8 cellular contexts compared by ENCODE assay signal in the genomic region with DNA sequence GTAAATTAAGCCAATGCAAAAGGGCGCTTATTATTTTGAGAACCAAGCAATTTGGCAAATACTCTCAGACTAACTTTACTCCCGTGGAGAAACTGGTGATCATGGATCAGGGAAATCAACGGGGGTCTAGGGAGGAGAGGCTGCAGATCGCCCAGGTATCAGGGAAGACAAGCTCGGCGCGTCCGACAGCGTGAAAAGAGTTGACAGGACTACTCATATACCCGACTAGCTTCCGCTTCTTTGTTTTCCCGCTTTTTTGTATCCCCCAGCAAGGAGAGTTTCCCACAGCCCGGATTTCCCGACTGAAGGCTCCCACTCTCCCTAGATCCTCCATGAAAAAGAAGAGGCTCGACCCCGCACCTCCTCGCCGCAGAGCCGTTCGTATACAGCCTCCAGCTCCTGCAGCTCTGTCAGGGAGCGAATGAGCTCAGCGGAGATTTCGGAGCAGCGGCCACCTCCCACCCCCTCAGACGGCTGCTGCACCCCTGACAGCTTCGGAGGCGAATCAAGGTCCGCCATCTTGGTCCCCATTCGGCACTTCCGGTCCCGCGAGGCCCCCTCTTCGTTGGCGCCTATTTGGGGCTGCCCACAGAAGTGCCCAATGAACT. TPM values are rescaled to one million over a fixed set of nuclear protein-coding genes. Genes with fewer than 3 reads are reported as not detected.
A peak's percentile ranks its signal among the peaks of the same experiment; 100 is the strongest.
DNase-seq lines count a peak whose midpoint lies in the region; ATAC-seq and TF ChIP-seq lines count a peak whose summit lies in the region.

Gene COG4, minus strand, starts transcription at position 542 of the 608 bp plus-strand sequence. Its CDS starts 11 bp downstream, at position 531.

- WGBS in SK-N-SH (ENCODE audit: low lambda C conversion rate): 1% methylated on average over 30 of the region's 34 CpGs
- WGBS in gastroesophageal sphincter (ENCODE audit: low coverage in 1 of 2), 2 donors: 1% methylated on average over 26 to 32 of the region's 34 CpGs

- ATAC-seq in GM21529 (IDR thresholded peaks at IDR 0.05; ENCODE audit: unreplicated experiment): peak; percentile 50
- peak; percentile 89 for ATAC-seq in gastroesophageal sphincter

- TF ChIP-seq EP300 in SK-N-SH (IDR thresholded peaks at IDR 0.05; ENCODE audit: borderline replicate concordance in 1 of 2, low read depth in 1 of 2, low read length in 1 of 2) (no peak), gastroesophageal sphincter (IDR thresholded peaks at IDR 0.05) (no peak)

- H3K36me3 ChIP-seq in SK-N-SH (replicated peaks in 1 of 2; ENCODE audit: control insufficient read depth in 1 of 2, insufficient read depth in 2 of 2, low read length in 1 of 2) (peaks cover 12 to 30% of the 10 kb centered on the region in 2 experiments), gastroesophageal sphincter (peaks cover 0 to 35% of the 10 kb centered on the region in 2 donors), neutrophil (peaks cover 8% of the 10 kb centered on the region)

- peaks cover 17% of the 10 kb centered on the region for H3K4me1 Mint-ChIP-seq in Calu3 (ENCODE audit: low read depth, unreplicated experiment)
- peaks cover 55% of the 10 kb centered on the region for H3K4me1 Mint-ChIP-seq in activated naive CD4-positive, alpha-beta T cell treated with anti-CD3 and anti-CD28 coated beads, Interleukin-2, amount 10 ng/mL, durations not matched to agents 7 days and 5 days

- H4K20me1 ChIP-seq in SK-N-SH (ENCODE audit: insufficient read depth): peaks cover 23% of the 10 kb centered on the region

- BruUV-seq in Calu3 (replicated peaks; lab: Mats Ljungman, UMichigan): TSS peak; percentile 86

- intact Hi-C loops in Calu3 (cut with micrococcal nuclease; ENCODE audit: unreplicated experiment): no loop called here

- H3F3A ChIP-seq in SK-N-SH (replicated peaks; ENCODE audit: insufficient read depth): peaks cover 38% of the 10 kb centered on the region

- peak within 1 kb of the TSS; percentile 86 for H2AFZ ChIP-seq in SK-N-SH (ENCODE audit: low read depth)

- H3K27me3 ChIP-seq in SK-N-SH (ENCODE audit: insufficient read depth) (no peaks in the 10 kb centered on the region), gastroesophageal sphincter (no peaks in the 10 kb centered on the region), neutrophil (no peaks in the 10 kb centered on the region)

- H3K4me2 ChIP-seq in SK-N-SH: peak within 1 kb of the TSS; percentile 91

- H3K4me3 Mint-ChIP-seq in Calu3 (ENCODE audit: low read depth, unreplicated experiment): peak within 1 kb of the TSS; percentile 89
- peak within 1 kb of the TSS; percentile 99 for H3K4me3 Mint-ChIP-seq in activated naive CD4-positive, alpha-beta T cell treated with anti-CD3 and anti-CD28 coated beads, Interleukin-2, amount 10 ng/mL, durations not matched to agents 7 days and 5 days

- POLR2A ChIA-PET in SK-N-SH (lab: Yijun Ruan, JAX): interaction anchor here (0.6 to 0.7 kb wide), 3 partner anchors 127 to 236 kb away, joined by 3 to 6 read pairs (median 4); partner anchors contain the start of gene DDX19A

- H3K4me1 ChIP-seq in SK-N-SH (ENCODE audit: control insufficient read depth in 1 of 2, insufficient read depth in 2 of 2, low read depth in 1 of 2, low read length in 1 of 2) (peaks cover 12 to 24% of the 10 kb centered on the region in 2 experiments; a peak in 3 of 4 replicates), gastroesophageal sphincter (peaks cover 0 to 54% (median 25%) of the 10 kb centered on the region in 3 donors), neutrophil (ENCODE audit: control insufficient read depth in 1 of 2, insufficient read depth in 1 of 2, low read depth in 1 of 2, low read length in 1 of 2) (peaks cover 23 to 29% of the 10 kb centered on the region in 2 experiments)

- peaks cover 85% of the 10 kb centered on the region for H3K79me2 ChIP-seq in SK-N-SH (ENCODE audit: insufficient read depth)

- no peak for TF ChIP-seq POLR2A in gastroesophageal sphincter (IDR thresholded peaks at IDR 0.05)

- H3K4me3 ChIP-seq in SK-N-SH (ENCODE audit: low read depth in 2 of 2, low read length in 1 of 2) (peak within 1 kb of the TSS; percentile 72 to 90), gastroesophageal sphincter (peak within 1 kb of the TSS; percentile 88 to 96), neutrophil (ENCODE audit: low read depth in 1 of 2, low read length in 1 of 2) (peak within 1 kb of the TSS; percentile 79 to 100)

- TF ChIP-seq CTCF in Calu3 (IDR thresholded peaks at IDR 0.05; ENCODE audit: unreplicated experiment): no peak
- TF ChIP-seq CTCF in SK-N-SH (IDR thresholded peaks at IDR 0.05): no peak
- no peak for TF ChIP-seq CTCF in gastroesophageal sphincter (IDR thresholded peaks at IDR 0.05)
- no peak for TF ChIP-seq CTCF in neutrophil (IDR thresholded peaks at IDR 0.05)

- peak within 1 kb of the TSS; percentile 89 for H3K9ac ChIP-seq in SK-N-SH

- TF ChIP-seq RAD21 in SK-N-SH (IDR thresholded peaks at IDR 0.05; ENCODE audit: low read length): no peak

- H3K9me3 Mint-ChIP-seq in Calu3 (ENCODE audit: low read depth, unreplicated experiment): no peaks in the 10 kb centered on the region
- H3K9me3 Mint-ChIP-seq in activated naive CD4-positive, alpha-beta T cell treated with anti-CD3 and anti-CD28 coated beads, Interleukin-2, amount 10 ng/mL, durations not matched to agents 7 days and 5 days: no peaks in the 10 kb centered on the region

- H3K27me3 Mint-ChIP-seq in Calu3 (ENCODE audit: unreplicated experiment): no peaks in the 10 kb centered on the region
- H3K27me3 Mint-ChIP-seq in activated naive CD4-positive, alpha-beta T cell treated with anti-CD3 and anti-CD28 coated beads, Interleukin-2, amount 10 ng/mL, durations not matched to agents 7 days and 5 days: no peaks in the 10 kb centered on the region

- DNase-seq in Calu3 (peak; percentile 93), LHCN-M2 (ENCODE audit: low read depth) (peak; percentile 83), SK-N-SH (peak; percentile 90), substantia nigra (lab: John Stamatoyannopoulos, UW) (peak; percentile 16 to 91 (median 77))
- peak; percentile 95 for DNase-seq in activated naive CD4-positive, alpha-beta T cell treated with anti-CD3 and anti-CD28 coated beads, Interleukin-2, amount 10 ng/mL, durations not matched to agents 7 days and 5 days

- H3K9me2 ChIP-seq in SK-N-SH: no peaks in the 10 kb centered on the region

- H3K27ac ChIP-seq in SK-N-SH (ENCODE audit: low read depth in 2 of 2, low read length in 1 of 2) (peak within 1 kb of the TSS; percentile 84 to 85), gastroesophageal sphincter (peak within 1 kb of the TSS; percentile 64 to 91 (median 86)), neutrophil (peak within 1 kb of the TSS; percentile 79), substantia nigra (ENCODE audit: low read depth, low read length, poor library complexity, severe bottlenecking) (peak within 1 kb of the TSS; percentile 84)

- no peaks in the 10 kb centered on the region for H3K9me3 ChIP-seq in SK-N-SH
- no peaks in the 10 kb centered on the region for H3K9me3 ChIP-seq in gastroesophageal sphincter
- H3K9me3 ChIP-seq in neutrophil: no peaks in the 10 kb centered on the region

- peaks cover 62% of the 10 kb centered on the region for H3K36me3 Mint-ChIP-seq in Calu3 (ENCODE audit: insufficient read depth, unreplicated experiment)
- peaks cover 55% of the 10 kb centered on the region for H3K36me3 Mint-ChIP-seq in activated naive CD4-positive, alpha-beta T cell treated with anti-CD3 and anti-CD28 coated beads, Interleukin-2, amount 10 ng/mL, durations not matched to agents 7 days and 5 days

- peak within 1 kb of the TSS; percentile 99 for H3K27ac Mint-ChIP-seq in Calu3 (ENCODE audit: unreplicated experiment)
- H3K27ac Mint-ChIP-seq in activated naive CD4-positive, alpha-beta T cell treated with anti-CD3 and anti-CD28 coated beads, Interleukin-2, amount 10 ng/mL, durations not matched to agents 7 days and 5 days: peak within 1 kb of the TSS; percentile 99

- CTCF ChIA-PET in Calu3 (lab: Charles Lee) (interaction anchor here (0.8 to 1.4 kb wide), 2 partner anchors 9 to 144 kb away, joined by 3 to 4 read pairs; no protein-coding TSS in a partner anchor), SK-N-SH (lab: Yijun Ruan, JAX) (interaction anchor here (1.0 kb wide), 2 partner anchors 18 to 131 kb away, joined by 3 read pairs; no protein-coding TSS in a partner anchor)
- CTCF ChIA-PET in activated naive CD4-positive, alpha-beta T cell treated with anti-CD3 and anti-CD28 coated beads, Interleukin-2, amount 10 ng/mL, durations not matched to agents 7 days and 5 days (lab: Charles Lee): interaction anchor here (1.0 to 1.1 kb wide), 2 partner anchors 14 to 215 kb away, joined by 3 to 6 read pairs; no protein-coding TSS in a partner anchor

TF ChIP-seq in SK-N-SH, 30 proteins besides CTCF, POLR2A, EP300 and RAD21 (continues in another document):
- TF ChIP-seq, protein P1, sequence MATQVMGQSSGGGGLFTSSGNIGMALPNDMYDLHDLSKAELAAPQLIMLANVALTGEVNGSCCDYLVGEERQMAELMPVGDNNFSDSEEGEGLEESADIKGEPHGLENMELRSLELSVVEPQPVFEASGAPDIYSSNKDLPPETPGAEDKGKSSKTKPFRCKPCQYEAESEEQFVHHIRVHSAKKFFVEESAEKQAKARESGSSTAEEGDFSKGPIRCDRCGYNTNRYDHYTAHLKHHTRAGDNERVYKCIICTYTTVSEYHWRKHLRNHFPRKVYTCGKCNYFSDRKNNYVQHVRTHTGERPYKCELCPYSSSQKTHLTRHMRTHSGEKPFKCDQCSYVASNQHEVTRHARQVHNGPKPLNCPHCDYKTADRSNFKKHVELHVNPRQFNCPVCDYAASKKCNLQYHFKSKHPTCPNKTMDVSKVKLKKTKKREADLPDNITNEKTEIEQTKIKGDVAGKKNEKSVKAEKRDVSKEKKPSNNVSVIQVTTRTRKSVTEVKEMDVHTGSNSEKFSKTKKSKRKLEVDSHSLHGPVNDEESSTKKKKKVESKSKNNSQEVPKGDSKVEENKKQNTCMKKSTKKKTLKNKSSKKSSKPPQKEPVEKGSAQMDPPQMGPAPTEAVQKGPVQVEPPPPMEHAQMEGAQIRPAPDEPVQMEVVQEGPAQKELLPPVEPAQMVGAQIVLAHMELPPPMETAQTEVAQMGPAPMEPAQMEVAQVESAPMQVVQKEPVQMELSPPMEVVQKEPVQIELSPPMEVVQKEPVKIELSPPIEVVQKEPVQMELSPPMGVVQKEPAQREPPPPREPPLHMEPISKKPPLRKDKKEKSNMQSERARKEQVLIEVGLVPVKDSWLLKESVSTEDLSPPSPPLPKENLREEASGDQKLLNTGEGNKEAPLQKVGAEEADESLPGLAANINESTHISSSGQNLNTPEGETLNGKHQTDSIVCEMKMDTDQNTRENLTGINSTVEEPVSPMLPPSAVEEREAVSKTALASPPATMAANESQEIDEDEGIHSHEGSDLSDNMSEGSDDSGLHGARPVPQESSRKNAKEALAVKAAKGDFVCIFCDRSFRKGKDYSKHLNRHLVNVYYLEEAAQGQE (IDR thresholded peaks at IDR 0.05; ENCODE audit: low read depth, low read length): peak; percentile 16; the same call in 1 of the 2 replicates
- no peak for TF ChIP-seq FOSL2 (IDR thresholded peaks at IDR 0.05; ENCODE audit: borderline replicate concordance, low read depth)
- peak; percentile 76 for TF ChIP-seq ELF1 (IDR thresholded peaks at IDR 0.05)

RNA-seq across cellular contexts. Expression of gene COG4, which starts in this region (rescaled TPM):
- 88.6 and 97.8 TPM in 2 replicates for total RNA-seq in Calu3 (2022)
- 94.2 and 161 TPM in 2 replicates for total RNA-seq in LHCN-M2 (2014; rRNA removed)
- polyA plus RNA-seq in LHCN-M2 (2012): 51.3 TPM
- polyA plus RNA-seq in SK-N-SH (2012; rRNA removed): 54.4 and 72.7 TPM in 2 replicates
- polyA plus RNA-seq in SK-N-SH (2012; cell fraction: cytosol; rRNA removed): 32.9 and 45.7 TPM in 2 replicates
- 147 and 161 TPM in 2 replicates for polyA plus RNA-seq in SK-N-SH (2012; cell fraction: nucleus; rRNA removed)
- 10 to 100 TPM; 32.3 to 37.4 (median 35.0) TPM for total RNA-seq in gastroesophageal sphincter

Comparison
In these comparisons a context has a peak if more than half of its experiments do, and no peak if none do; other contexts are left out.
1. Peak in every context shown above with its lines: DNase-seq, ATAC-seq, H3K4me3 ChIP-seq and H3K27ac ChIP-seq.